ENCODE assay signal across 10 cellular contexts in the genomic region with DNA sequence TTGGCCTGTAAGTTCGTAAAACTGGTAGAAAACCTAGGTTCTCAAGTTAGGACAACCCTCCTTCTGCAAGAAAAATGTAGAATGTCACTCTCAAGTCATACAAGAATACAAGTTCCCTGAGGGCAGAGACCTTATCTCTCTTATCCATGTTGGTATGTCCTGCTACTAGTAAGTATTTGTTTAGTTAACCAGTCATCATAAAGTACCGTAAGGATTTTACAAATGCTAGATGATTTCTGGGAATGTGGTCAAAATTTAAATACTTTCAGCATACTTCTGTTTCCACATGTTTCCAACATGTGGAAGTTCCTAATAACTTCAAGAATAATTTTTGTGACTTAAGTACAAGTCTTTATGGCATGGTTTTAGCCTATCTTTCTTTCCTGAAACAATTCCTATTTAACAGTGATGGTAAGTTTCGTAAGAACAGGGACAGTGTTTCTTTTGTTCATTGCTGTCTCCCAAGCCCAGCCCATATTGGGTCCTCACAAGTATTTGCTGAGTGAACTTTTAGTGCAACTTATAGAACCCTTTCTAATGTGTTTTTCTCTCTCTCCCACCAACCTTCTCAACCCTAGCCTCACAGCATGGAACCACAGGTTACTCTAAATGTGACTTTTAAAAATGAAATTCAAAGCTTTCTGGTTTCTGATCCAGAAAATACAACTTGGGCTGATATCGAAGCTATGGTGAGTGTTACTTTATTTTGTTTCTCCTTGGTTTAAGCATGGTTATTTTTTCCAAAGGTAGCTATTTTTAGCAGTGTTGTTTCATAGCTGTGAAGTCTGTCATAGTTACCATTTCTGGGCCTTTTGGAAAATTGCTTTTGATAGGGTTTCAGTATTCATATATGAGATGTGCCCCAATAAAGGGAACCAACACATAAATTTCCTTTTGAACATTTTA. TPM values are rescaled to one million over a fixed set of nuclear protein-coding genes. Genes with fewer than 3 reads are reported as not detected.
DNase-seq lines count a peak whose midpoint lies in the region; ATAC-seq lines count a peak whose summit lies in the region.
"Had no signal": no experiment of that assay in that cellular context is flagged by ENCODE, and none has a peak within 500 bp of the region (broad histone marks: within the 10 kb centered on the region; RNA-seq: fewer than 3 reads in every experiment).

No MANE protein-coding gene starts in this region.

- ATAC-seq in activated CD8-positive, alpha-beta T cell treated with anti-CD3 and anti-CD28 coated beads, Interleukin-2, amount 10 ng/mL, durations not matched to agents 7 days and 5 days, result no peak
- ATAC-seq in stimulated activated naive CD8-positive, alpha-beta T cell treated with anti-CD3 and anti-CD28 coated beads, Interleukin-15, Interleukin-2, amounts not matched to agents 100 U/mL and 50 U/mL, for 24 hours, result peak; percentile 34
- ATAC-seq in GM19023 (IDR thresholded peaks at IDR 0.05; ENCODE audit: unreplicated experiment) (no peak), HG02938 (IDR thresholded peaks at IDR 0.05; ENCODE audit: unreplicated experiment) (no peak)

- H3K4me1 Mint-ChIP-seq in T-helper 1 cell treated with Interleukin-12 subunit alpha and Interleukin-12 subunit beta and Interleukin-4 antibody, amounts not matched to agents 30 μg/mL and 1 μg/mL, for 36 hours (ENCODE audit: low read depth), result peaks cover 33% of the 10 kb centered on the region
- H3K4me1 Mint-ChIP-seq in activated CD8-positive, alpha-beta T cell treated with anti-CD3 and anti-CD28 coated beads, Interleukin-2, amount 10 ng/mL, durations not matched to agents 7 days and 5 days (ENCODE audit: low read depth), result peaks cover 43% of the 10 kb centered on the region

- H3K9me3 Mint-ChIP-seq in T-helper 1 cell treated with Interleukin-12 subunit alpha and Interleukin-12 subunit beta and Interleukin-4 antibody, amounts not matched to agents 30 μg/mL and 1 μg/mL, for 36 hours, result no peaks in the 10 kb centered on the region
- no peaks in the 10 kb centered on the region for H3K9me3 Mint-ChIP-seq in activated CD8-positive, alpha-beta T cell treated with anti-CD3 and anti-CD28 coated beads, Interleukin-2, amount 10 ng/mL, durations not matched to agents 7 days and 5 days (ENCODE audit: insufficient read depth)

- POLR2A ChIA-PET in activated CD8-positive, alpha-beta T cell treated with anti-CD3 and anti-CD28 coated beads, Interleukin-2, amount 10 ng/mL, durations not matched to agents 7 days and 5 days (lab: Charles Lee), result interaction anchor here (0.9 to 2.2 kb wide), 3 partner anchors 16 to 192 kb away, joined by 3 to 7 read pairs (median 5); no protein-coding TSS in a partner anchor

- peaks cover 23% of the 10 kb centered on the region for H3K36me3 Mint-ChIP-seq in T-helper 1 cell treated with Interleukin-12 subunit alpha and Interleukin-12 subunit beta and Interleukin-4 antibody, amounts not matched to agents 30 μg/mL and 1 μg/mL, for 36 hours (ENCODE audit: low read depth)
- H3K36me3 Mint-ChIP-seq in activated CD8-positive, alpha-beta T cell treated with anti-CD3 and anti-CD28 coated beads, Interleukin-2, amount 10 ng/mL, durations not matched to agents 7 days and 5 days (ENCODE audit: low read depth), result peaks cover 44% of the 10 kb centered on the region

- peak overlapping the region; percentile 8 for H3K4me3 Mint-ChIP-seq in T-helper 1 cell treated with Interleukin-12 subunit alpha and Interleukin-12 subunit beta and Interleukin-4 antibody, amounts not matched to agents 30 μg/mL and 1 μg/mL, for 36 hours
- H3K4me3 Mint-ChIP-seq in activated CD8-positive, alpha-beta T cell treated with anti-CD3 and anti-CD28 coated beads, Interleukin-2, amount 10 ng/mL, durations not matched to agents 7 days and 5 days, result no peak overlapping the region

- CTCF ChIA-PET in activated CD8-positive, alpha-beta T cell treated with anti-CD3 and anti-CD28 coated beads, Interleukin-2, amount 10 ng/mL, durations not matched to agents 7 days and 5 days (lab: Charles Lee), result interaction anchor here (1.8 kb wide), 1 partner anchor 38 kb away, joined by 5 read pairs; no protein-coding TSS in a partner anchor

- no peaks in the 10 kb centered on the region for H3K27me3 Mint-ChIP-seq in T-helper 1 cell treated with Interleukin-12 subunit alpha and Interleukin-12 subunit beta and Interleukin-4 antibody, amounts not matched to agents 30 μg/mL and 1 μg/mL, for 36 hours (ENCODE audit: low read depth)
- H3K27me3 Mint-ChIP-seq in activated CD8-positive, alpha-beta T cell treated with anti-CD3 and anti-CD28 coated beads, Interleukin-2, amount 10 ng/mL, durations not matched to agents 7 days and 5 days (ENCODE audit: low read depth), result no peaks in the 10 kb centered on the region

- DNase-seq in T-helper 1 cell (no peak), foreskin melanocyte (peak; percentile 73), NCI-H1694 (lab: John Stamatoyannopoulos, UW) (no peak)
- no peak for DNase-seq in activated CD8-positive, alpha-beta T cell treated with anti-CD3 and anti-CD28 coated beads, Interleukin-2, amount 10 ng/mL, durations not matched to agents 7 days and 5 days
- DNase-seq in stimulated activated naive CD8-positive, alpha-beta T cell treated with anti-CD3 and anti-CD28 coated beads, Interleukin-15, Interleukin-2, amounts not matched to agents 100 U/mL and 50 U/mL, for 24 hours, result no peak
- DNase-seq: SK-N-SH; stimulated activated CD4-positive, alpha-beta T cell treated with anti-CD3 and anti-CD28 coated beads, Interleukin-2, amount 100 ng/mL, for 24 hours had no signal

- H3K27ac Mint-ChIP-seq in T-helper 1 cell treated with Interleukin-12 subunit alpha and Interleukin-12 subunit beta and Interleukin-4 antibody, amounts not matched to agents 30 μg/mL and 1 μg/mL, for 36 hours, result peak overlapping the region; percentile 66
- H3K27ac Mint-ChIP-seq in activated CD8-positive, alpha-beta T cell treated with anti-CD3 and anti-CD28 coated beads, Interleukin-2, amount 10 ng/mL, durations not matched to agents 7 days and 5 days, result peak overlapping the region; percentile 86

RNA-seq across cellular contexts. Expression of gene NBR1, which starts 4.5 kb away (rescaled TPM):
- total RNA-seq in activated CD8-positive, alpha-beta T cell treated with anti-CD3 and anti-CD28 coated beads, Interleukin-2, amount 10 ng/mL, durations not matched to agents 7 days and 5 days, result 10 to 100 TPM; 40.9 to 41.3 TPM

RNA-seq across cellular contexts. Expression of gene TMEM106A, which starts 36.2 kb away (rescaled TPM):
- total RNA-seq in activated CD8-positive, alpha-beta T cell treated with anti-CD3 and anti-CD28 coated beads, Interleukin-2, amount 10 ng/mL, durations not matched to agents 7 days and 5 days, result 10 to 100 TPM; 10.1 to 12.4 TPM

RNA-seq across cellular contexts. Expression of gene BRCA1, which starts 50.3 kb away (rescaled TPM):
- total RNA-seq in activated CD8-positive, alpha-beta T cell treated with anti-CD3 and anti-CD28 coated beads, Interleukin-2, amount 10 ng/mL, durations not matched to agents 7 days and 5 days, result 10 to 100 TPM; 77.2 to 85.3 TPM

RNA-seq across cellular contexts. Expression of gene CCDC200, which starts 53.0 kb away (rescaled TPM):
- not detected for total RNA-seq in activated CD8-positive, alpha-beta T cell treated with anti-CD3 and anti-CD28 coated beads, Interleukin-2, amount 10 ng/mL, durations not matched to agents 7 days and 5 days

RNA-seq across cellular contexts. Expression of gene RNU2-1, which starts 58.3 kb away (rescaled TPM):
- 1,000 to 10,000 TPM; 4,963 to 6,708 TPM for total RNA-seq in activated CD8-positive, alpha-beta T cell treated with anti-CD3 and anti-CD28 coated beads, Interleukin-2, amount 10 ng/mL, durations not matched to agents 7 days and 5 days
